ENCODE assay signal across 8 cellular contexts in genomic region chr2:177334940-177335543, GRCh38. TPM values are rescaled to one million over a fixed set of nuclear protein-coding genes. Genes with fewer than 3 reads are reported as not detected.
DNase-seq lines count a peak whose midpoint lies in the region; ATAC-seq and TF ChIP-seq lines count a peak whose summit lies in the region.

No MANE protein-coding gene starts in this region.

- in situ Hi-C loops in HAP-1 (cut with MboI; ENCODE audit: low sequenced_read_pairs) = loop anchor here (5.0 to 10.0 kb wide), 4 partner anchors 70 to 427 kb away; partner anchors contain the start of gene NFE2L2

- H3K9me3 ChIP-seq in HAP-1 (no peaks in the 10 kb centered on the region), heart right ventricle (no peaks in the 10 kb centered on the region)

- peaks cover 4% of the 10 kb centered on the region; the same call in 1 of the 2 replicates for H3K4me1 ChIP-seq in HAP-1
- peaks cover 0 to 12% (median 0%) of the 10 kb centered on the region in 9 donors for H3K4me1 ChIP-seq in heart right ventricle

- 40 to 46% methylated on average over 2 of the region's 2 CpGs for WGBS in heart right ventricle, 2 donors

- no peak overlapping the region for H3K4me3 Mint-ChIP-seq in activated CD8-positive, alpha-beta memory T cell treated with anti-CD3 and anti-CD28 coated beads, Interleukin-2, amount 10 ng/mL, durations not matched to agents 7 days and 5 days

- H3K27ac ChIP-seq in heart right ventricle = no peak overlapping the region

- H3K4me1 Mint-ChIP-seq in activated CD8-positive, alpha-beta memory T cell treated with anti-CD3 and anti-CD28 coated beads, Interleukin-2, amount 10 ng/mL, durations not matched to agents 7 days and 5 days = peaks cover 17% of the 10 kb centered on the region

- H3K4me3 ChIP-seq in HAP-1 (no peak overlapping the region), heart right ventricle (no peak overlapping the region)

- H3K27ac Mint-ChIP-seq in activated CD8-positive, alpha-beta memory T cell treated with anti-CD3 and anti-CD28 coated beads, Interleukin-2, amount 10 ng/mL, durations not matched to agents 7 days and 5 days = no peak overlapping the region

- CTCF ChIA-PET in activated CD8-positive, alpha-beta memory T cell treated with anti-CD3 and anti-CD28 coated beads, Interleukin-2, amount 10 ng/mL, durations not matched to agents 7 days and 5 days (lab: Charles Lee) = interaction anchor here (0.5 to 7.8 kb wide), 31 partner anchors 9 to 428 kb away, joined by 3 to 162 read pairs (median 4); partner anchors contain the start of gene NFE2L2

- intact Hi-C loops in heart right ventricle (cut with DNase I) = loop anchor here (1.0 to 10.0 kb wide), 22 partner anchors 38 to 427 kb away; partner anchors contain the start of genes NFE2L2 (in 3 of the 10) and HNRNPA3 (in 1 of the 10)
- intact Hi-C loops in sciatic nerve (cut with DNase I) = loop anchor here (5.0 kb wide), 4 partner anchors 77 to 427 kb away; no protein-coding TSS in a partner anchor

- H3K27me3 ChIP-seq in HAP-1 (ENCODE audit: low read depth) (no peaks in the 10 kb centered on the region), heart right ventricle (no peaks in the 10 kb centered on the region)

- H3K36me3 Mint-ChIP-seq in activated CD8-positive, alpha-beta memory T cell treated with anti-CD3 and anti-CD28 coated beads, Interleukin-2, amount 10 ng/mL, durations not matched to agents 7 days and 5 days = peaks cover 2% of the 10 kb centered on the region

- peak; percentile 91 to 99 (median 97) for TF ChIP-seq CTCF in heart right ventricle (IDR thresholded peaks at IDR 0.05)

- peak; percentile 60 for ATAC-seq in activated CD8-positive, alpha-beta memory T cell treated with anti-CD3 and anti-CD28 coated beads, Interleukin-2, amount 10 ng/mL, durations not matched to agents 7 days and 5 days
- ATAC-seq in heart right ventricle (peak in 7 of 8 donors; percentile 45 to 76 (median 71)), sciatic nerve (peak; percentile 79), HG03045 (IDR thresholded peaks at IDR 0.05; ENCODE audit: unreplicated experiment) (no peak)

- DNase-seq in activated CD8-positive, alpha-beta memory T cell treated with anti-CD3 and anti-CD28 coated beads, Interleukin-2, amount 10 ng/mL, durations not matched to agents 7 days and 5 days = no peak
- no peak for DNase-seq in activated CD8-positive, alpha-beta memory T cell treated with anti-CD3 and anti-CD28 coated beads, Interleukin-2, amount 50 U/mL, for 4 hours
- DNase-seq in HAP-1 (ENCODE audit: low spot score in 2 of 2) (peak; percentile 26 to 64), NCI-H2227 (lab: John Stamatoyannopoulos, UW; ENCODE audit: unreplicated experiment) (peak; percentile 83), heart right ventricle (peak in 1 of 2 donors; percentile 29), sciatic nerve (ENCODE audit: low spot score) (no peak)
- peak; percentile 9 for DNase-seq in activated CD4-positive, alpha-beta T cell treated with anti-CD3 and anti-CD28 coated beads, Interleukin-2, amount 50 U/mL, for 1 hour

- no peaks in the 10 kb centered on the region for H3K9me3 Mint-ChIP-seq in activated CD8-positive, alpha-beta memory T cell treated with anti-CD3 and anti-CD28 coated beads, Interleukin-2, amount 10 ng/mL, durations not matched to agents 7 days and 5 days (ENCODE audit: low read depth)

- H3K36me3 ChIP-seq in HAP-1 (replicated peaks) = no peaks in the 10 kb centered on the region
- H3K36me3 ChIP-seq in heart right ventricle = peaks cover 0 to 15% (median 0%) of the 10 kb centered on the region in 9 donors

- no peaks in the 10 kb centered on the region for H3K27me3 Mint-ChIP-seq in activated CD8-positive, alpha-beta memory T cell treated with anti-CD3 and anti-CD28 coated beads, Interleukin-2, amount 10 ng/mL, durations not matched to agents 7 days and 5 days

RNA-seq across cellular contexts. Expression of gene AGPS, which starts 57.5 kb away (rescaled TPM):
- 10 to 100 TPM; 58.5 to 60.9 TPM for total RNA-seq in activated CD8-positive, alpha-beta memory T cell treated with anti-CD3 and anti-CD28 coated beads, Interleukin-2, amount 10 ng/mL, durations not matched to agents 7 days and 5 days
- total RNA-seq in heart right ventricle = 10 to 100 TPM; 23.1 to 32.0 (median 28.9) TPM
- polyA plus RNA-seq in heart right ventricle = 1 to 10 TPM; 4.6 to 7.1 TPM
- 44.2 TPM for total RNA-seq in sciatic nerve

Comparison
In these comparisons a context has a peak if more than half of its experiments do, and no peak if none do; other contexts are left out.
1. DNase-seq: peak in HAP-1 (2 of 2), NCI-H2227 (single experiment) and activated CD4-positive, alpha-beta T cell treated with anti-CD3 and anti-CD28 coated beads, Interleukin-2, amount 50 U/mL, for 1 hour (single experiment); none in activated CD8-positive, alpha-beta memory T cell treated with anti-CD3 and anti-CD28 coated beads, Interleukin-2, amount 10 ng/mL, durations not matched to agents 7 days and 5 days (single experiment), activated CD8-positive, alpha-beta memory T cell treated with anti-CD3 and anti-CD28 coated beads, Interleukin-2, amount 50 U/mL, for 4 hours (single experiment) and sciatic nerve (single experiment).